ENCODE assay signal across 1 cellular context in the genomic region with DNA sequence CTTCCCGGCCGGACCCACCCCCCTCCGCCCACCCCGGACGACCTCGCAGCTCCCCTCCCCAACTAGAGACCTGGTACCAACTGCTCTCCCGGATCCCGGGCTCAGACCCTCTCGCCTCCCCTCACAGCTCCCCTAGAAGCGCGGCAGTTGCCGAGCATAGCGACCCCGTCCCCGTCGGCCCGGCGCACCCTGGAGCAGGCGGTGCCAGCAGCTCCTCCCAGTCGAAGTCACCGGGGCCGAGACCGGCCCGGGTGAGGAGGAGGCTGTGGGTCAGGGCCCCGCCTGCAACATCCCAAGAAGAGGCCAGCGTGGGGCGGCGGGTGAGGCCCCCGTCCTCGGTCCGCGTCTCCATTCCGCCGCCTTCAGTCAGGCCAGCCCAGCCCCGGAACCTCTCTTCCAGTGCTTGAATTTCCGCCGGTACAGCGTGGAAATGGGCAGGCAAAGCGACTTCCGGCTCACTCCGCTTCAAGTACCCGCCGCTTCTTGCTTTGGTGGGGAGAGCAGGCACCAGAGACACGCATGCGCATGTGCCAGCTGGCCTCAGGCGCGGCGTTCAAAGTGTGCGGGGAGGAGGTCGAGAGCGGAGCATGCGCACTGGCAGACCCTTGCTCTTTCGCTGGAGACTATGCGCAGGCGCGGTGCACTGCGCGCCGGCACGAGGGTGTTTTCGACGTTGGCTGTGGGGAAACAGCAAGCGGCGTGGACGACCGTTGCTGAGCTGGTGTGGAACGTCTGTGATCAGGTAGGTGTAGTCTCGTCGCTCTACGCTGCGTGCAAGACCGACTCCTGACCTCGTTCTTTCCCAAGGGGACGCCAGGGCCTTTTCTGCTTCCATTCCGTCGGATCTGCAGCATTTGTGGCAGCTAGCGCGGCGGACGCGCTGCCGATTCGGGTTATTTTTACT.
TF ChIP-seq lines count a peak whose summit lies in the region.

TSS of gene C10orf88 (minus strand) at position 401 of the 904 bp plus-strand sequence. CDS start at position 352, 49 bp downstream.

TF ChIP-seq in H1, 55 proteins besides CTCF, POLR2A, EP300 and RAD21 (continued from another document):
- TF ChIP-seq POLR2AphosphoS5 (IDR thresholded peaks at IDR 0.05; ENCODE audit: low read depth, low read length) (no peak), RXRA (IDR thresholded peaks at IDR 0.05; ENCODE audit: insufficient read depth, low read depth, low read length) (no peak), BRCA1 (IDR thresholded peaks at IDR 0.05; ENCODE audit: low read depth, low read length) (no peak), ZNF274 (IDR thresholded peaks at IDR 0.05; ENCODE audit: borderline replicate concordance, extremely low read depth, low read length) (no peak), HDAC6 (IDR thresholded peaks at IDR 0.05; ENCODE audit: low read depth, low read length) (no peak), GTF2F1 (IDR thresholded peaks at IDR 0.05; ENCODE audit: borderline replicate concordance, low read depth, low read length) (peak; percentile 57), SUZ12 (IDR thresholded peaks at IDR 0.05; ENCODE audit: low read length) (no peak), TEAD4 (IDR thresholded peaks at IDR 0.05; ENCODE audit: low read depth, low read length) (peak; percentile 20; the same call in 1 of the 2 replicates), SIX5 (IDR thresholded peaks at IDR 0.05; ENCODE audit: low read depth, low read length) (no peak; the same call in 1 of the 2 replicates), BACH1 (IDR thresholded peaks at IDR 0.05; ENCODE audit: low read length) (0 out of 2 replicates have a peak, but pooled peaks have one; percentile 29), POU5F1 (IDR thresholded peaks at IDR 0.05; ENCODE audit: low read depth, low read length) (no peak), FOSL1 (IDR thresholded peaks at IDR 0.05; ENCODE audit: insufficient read depth, low read depth, low read length) (no peak), SP4 (IDR thresholded peaks at IDR 0.05; ENCODE audit: low read length) (peak; percentile 94; the same call in 1 of the 2 replicates), CHD1 (IDR thresholded peaks at IDR 0.05; ENCODE audit: low read depth, low read length) (no peak), MAX (IDR thresholded peaks at IDR 0.05) (peak; percentile 100), HDAC2 (IDR thresholded peaks at IDR 0.05; ENCODE audit: borderline replicate concordance in 1 of 2, low read depth in 2 of 2, low read length in 2 of 2) (peak in 1 of 2 experiments; percentile 96; a peak in 2 of 4 replicates), SAP30 (IDR thresholded peaks at IDR 0.05; ENCODE audit: insufficient read depth, insufficient replicate concordance, low read length) (no peak), SRF (IDR thresholded peaks at IDR 0.05; ENCODE audit: low read depth, low read length) (peak; percentile 33; the same call in 1 of the 2 replicates), SIRT6 (IDR thresholded peaks at IDR 0.05; ENCODE audit: low read length) (no peak), ASH2L (IDR thresholded peaks at IDR 0.05; ENCODE audit: low read length) (peak; percentile 97), CBX5 (IDR thresholded peaks at IDR 0.05; ENCODE audit: low read depth, low read length) (no peak), USF2 (IDR thresholded peaks at IDR 0.05; ENCODE audit: low read length) (no peak), GABPA (IDR thresholded peaks at IDR 0.05; ENCODE audit: borderline replicate concordance, insufficient read depth, low read length) (peak; percentile 97), CBX8 (IDR thresholded peaks at IDR 0.05; ENCODE audit: borderline replicate concordance, low read depth, low read length) (no peak), PHF8 (conservative IDR thresholded peaks at IDR 0.05; ENCODE audit: low read depth, low read length) (peak; percentile 72), EZH2 (IDR thresholded peaks at IDR 0.05; ENCODE audit: low read depth, low read length, severe bottlenecking) (no peak), KDM1A (IDR thresholded peaks at IDR 0.05; ENCODE audit: borderline replicate concordance, low read length) (peak; percentile 45; the same call in 1 of the 2 replicates), RNF2 (IDR thresholded peaks at IDR 0.05; ENCODE audit: borderline replicate concordance, low read depth, low read length, missing control alignments, poor library complexity, severe bottlenecking) (peak; percentile 93), YY1 (IDR thresholded peaks at IDR 0.05; ENCODE audit: low read depth, low read length) (peak; percentile 78; the same call in 1 of the 2 replicates), SP1 (IDR thresholded peaks at IDR 0.05; ENCODE audit: low read depth, low read length) (peak; percentile 22; the same call in 1 of the 2 replicates), CREB1 (IDR thresholded peaks at IDR 0.05) (peak; percentile 75), RFX5 (IDR thresholded peaks at IDR 0.05; ENCODE audit: borderline replicate concordance, low read depth, low read length) (no peak), CTBP2 (IDR thresholded peaks at IDR 0.05; ENCODE audit: borderline replicate concordance, insufficient read depth, insufficient read length, low read length) (peak; percentile 78), NANOG (IDR thresholded peaks at IDR 0.05; ENCODE audit: insufficient read depth, low read depth, low read length, poor library complexity, severe bottlenecking) (peak; percentile 38), TAF7 (optimal IDR thresholded peaks at IDR 0.05; ENCODE audit: borderline replicate concordance, low read depth, low read length) (no peak), KDM4A (IDR thresholded peaks at IDR 0.05; ENCODE audit: low read depth, low read length, severe bottlenecking) (peak; percentile 93), JUND (IDR thresholded peaks at IDR 0.05; ENCODE audit: low read length) (no peak), SIN3A (conservative IDR thresholded peaks at IDR 0.05 in 1 of 2, IDR thresholded peaks at IDR 0.05 in 1 of 2; ENCODE audit: low read depth in 1 of 2, low read length in 2 of 2) (peak; percentile 79 to 83; a peak in 3 of 4 replicates), RBBP5 (IDR thresholded peaks at IDR 0.05; ENCODE audit: borderline replicate concordance, low read depth, low read length) (peak; percentile 88), TAF1 (IDR thresholded peaks at IDR 0.05; ENCODE audit: low read depth, low read length) (peak; percentile 81), SP2 (IDR thresholded peaks at IDR 0.05; ENCODE audit: low read length) (no peak), ATF3 (IDR thresholded peaks at IDR 0.05; ENCODE audit: insufficient read depth, low read depth, low read length) (no peak), CEBPB (IDR thresholded peaks at IDR 0.05; ENCODE audit: low read depth, low read length) (no peak), ATF2 (IDR thresholded peaks at IDR 0.05; ENCODE audit: low read length) (no peak), CHD2 (IDR thresholded peaks at IDR 0.05; ENCODE audit: low read length) (0 out of 2 replicates have a peak, but pooled peaks have one; percentile 7), BCL11A (IDR thresholded peaks at IDR 0.05; ENCODE audit: low read depth in 2 of 2, low read length in 2 of 2) (no peak), KDM5A (IDR thresholded peaks at IDR 0.05; ENCODE audit: low read length) (peak; percentile 60; the same call in 1 of the 2 replicates)
- TF ChIP-seq, protein P1, sequence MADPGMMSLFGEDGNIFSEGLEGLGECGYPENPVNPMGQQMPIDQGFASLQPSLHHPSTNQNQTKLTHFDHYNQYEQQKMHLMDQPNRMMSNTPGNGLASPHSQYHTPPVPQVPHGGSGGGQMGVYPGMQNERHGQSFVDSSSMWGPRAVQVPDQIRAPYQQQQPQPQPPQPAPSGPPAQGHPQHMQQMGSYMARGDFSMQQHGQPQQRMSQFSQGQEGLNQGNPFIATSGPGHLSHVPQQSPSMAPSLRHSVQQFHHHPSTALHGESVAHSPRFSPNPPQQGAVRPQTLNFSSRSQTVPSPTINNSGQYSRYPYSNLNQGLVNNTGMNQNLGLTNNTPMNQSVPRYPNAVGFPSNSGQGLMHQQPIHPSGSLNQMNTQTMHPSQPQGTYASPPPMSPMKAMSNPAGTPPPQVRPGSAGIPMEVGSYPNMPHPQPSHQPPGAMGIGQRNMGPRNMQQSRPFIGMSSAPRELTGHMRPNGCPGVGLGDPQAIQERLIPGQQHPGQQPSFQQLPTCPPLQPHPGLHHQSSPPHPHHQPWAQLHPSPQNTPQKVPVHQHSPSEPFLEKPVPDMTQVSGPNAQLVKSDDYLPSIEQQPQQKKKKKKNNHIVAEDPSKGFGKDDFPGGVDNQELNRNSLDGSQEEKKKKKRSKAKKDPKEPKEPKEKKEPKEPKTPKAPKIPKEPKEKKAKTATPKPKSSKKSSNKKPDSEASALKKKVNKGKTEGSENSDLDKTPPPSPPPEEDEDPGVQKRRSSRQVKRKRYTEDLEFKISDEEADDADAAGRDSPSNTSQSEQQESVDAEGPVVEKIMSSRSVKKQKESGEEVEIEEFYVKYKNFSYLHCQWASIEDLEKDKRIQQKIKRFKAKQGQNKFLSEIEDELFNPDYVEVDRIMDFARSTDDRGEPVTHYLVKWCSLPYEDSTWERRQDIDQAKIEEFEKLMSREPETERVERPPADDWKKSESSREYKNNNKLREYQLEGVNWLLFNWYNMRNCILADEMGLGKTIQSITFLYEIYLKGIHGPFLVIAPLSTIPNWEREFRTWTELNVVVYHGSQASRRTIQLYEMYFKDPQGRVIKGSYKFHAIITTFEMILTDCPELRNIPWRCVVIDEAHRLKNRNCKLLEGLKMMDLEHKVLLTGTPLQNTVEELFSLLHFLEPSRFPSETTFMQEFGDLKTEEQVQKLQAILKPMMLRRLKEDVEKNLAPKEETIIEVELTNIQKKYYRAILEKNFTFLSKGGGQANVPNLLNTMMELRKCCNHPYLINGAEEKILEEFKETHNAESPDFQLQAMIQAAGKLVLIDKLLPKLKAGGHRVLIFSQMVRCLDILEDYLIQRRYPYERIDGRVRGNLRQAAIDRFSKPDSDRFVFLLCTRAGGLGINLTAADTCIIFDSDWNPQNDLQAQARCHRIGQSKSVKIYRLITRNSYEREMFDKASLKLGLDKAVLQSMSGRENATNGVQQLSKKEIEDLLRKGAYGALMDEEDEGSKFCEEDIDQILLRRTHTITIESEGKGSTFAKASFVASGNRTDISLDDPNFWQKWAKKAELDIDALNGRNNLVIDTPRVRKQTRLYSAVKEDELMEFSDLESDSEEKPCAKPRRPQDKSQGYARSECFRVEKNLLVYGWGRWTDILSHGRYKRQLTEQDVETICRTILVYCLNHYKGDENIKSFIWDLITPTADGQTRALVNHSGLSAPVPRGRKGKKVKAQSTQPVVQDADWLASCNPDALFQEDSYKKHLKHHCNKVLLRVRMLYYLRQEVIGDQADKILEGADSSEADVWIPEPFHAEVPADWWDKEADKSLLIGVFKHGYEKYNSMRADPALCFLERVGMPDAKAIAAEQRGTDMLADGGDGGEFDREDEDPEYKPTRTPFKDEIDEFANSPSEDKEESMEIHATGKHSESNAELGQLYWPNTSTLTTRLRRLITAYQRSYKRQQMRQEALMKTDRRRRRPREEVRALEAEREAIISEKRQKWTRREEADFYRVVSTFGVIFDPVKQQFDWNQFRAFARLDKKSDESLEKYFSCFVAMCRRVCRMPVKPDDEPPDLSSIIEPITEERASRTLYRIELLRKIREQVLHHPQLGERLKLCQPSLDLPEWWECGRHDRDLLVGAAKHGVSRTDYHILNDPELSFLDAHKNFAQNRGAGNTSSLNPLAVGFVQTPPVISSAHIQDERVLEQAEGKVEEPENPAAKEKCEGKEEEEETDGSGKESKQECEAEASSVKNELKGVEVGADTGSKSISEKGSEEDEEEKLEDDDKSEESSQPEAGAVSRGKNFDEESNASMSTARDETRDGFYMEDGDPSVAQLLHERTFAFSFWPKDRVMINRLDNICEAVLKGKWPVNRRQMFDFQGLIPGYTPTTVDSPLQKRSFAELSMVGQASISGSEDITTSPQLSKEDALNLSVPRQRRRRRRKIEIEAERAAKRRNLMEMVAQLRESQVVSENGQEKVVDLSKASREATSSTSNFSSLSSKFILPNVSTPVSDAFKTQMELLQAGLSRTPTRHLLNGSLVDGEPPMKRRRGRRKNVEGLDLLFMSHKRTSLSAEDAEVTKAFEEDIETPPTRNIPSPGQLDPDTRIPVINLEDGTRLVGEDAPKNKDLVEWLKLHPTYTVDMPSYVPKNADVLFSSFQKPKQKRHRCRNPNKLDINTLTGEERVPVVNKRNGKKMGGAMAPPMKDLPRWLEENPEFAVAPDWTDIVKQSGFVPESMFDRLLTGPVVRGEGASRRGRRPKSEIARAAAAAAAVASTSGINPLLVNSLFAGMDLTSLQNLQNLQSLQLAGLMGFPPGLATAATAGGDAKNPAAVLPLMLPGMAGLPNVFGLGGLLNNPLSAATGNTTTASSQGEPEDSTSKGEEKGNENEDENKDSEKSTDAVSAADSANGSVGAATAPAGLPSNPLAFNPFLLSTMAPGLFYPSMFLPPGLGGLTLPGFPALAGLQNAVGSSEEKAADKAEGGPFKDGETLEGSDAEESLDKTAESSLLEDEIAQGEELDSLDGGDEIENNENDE (IDR thresholded peaks at IDR 0.05; ENCODE audit: insufficient replicate concordance, low read length) = no peak
- TF ChIP-seq, protein P2, sequence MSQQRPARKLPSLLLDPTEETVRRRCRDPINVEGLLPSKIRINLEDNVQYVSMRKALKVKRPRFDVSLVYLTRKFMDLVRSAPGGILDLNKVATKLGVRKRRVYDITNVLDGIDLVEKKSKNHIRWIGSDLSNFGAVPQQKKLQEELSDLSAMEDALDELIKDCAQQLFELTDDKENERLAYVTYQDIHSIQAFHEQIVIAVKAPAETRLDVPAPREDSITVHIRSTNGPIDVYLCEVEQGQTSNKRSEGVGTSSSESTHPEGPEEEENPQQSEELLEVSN (IDR thresholded peaks at IDR 0.05) = peak; percentile 100
